8 cellular contexts compared by ENCODE assay signal in the genomic region with DNA sequence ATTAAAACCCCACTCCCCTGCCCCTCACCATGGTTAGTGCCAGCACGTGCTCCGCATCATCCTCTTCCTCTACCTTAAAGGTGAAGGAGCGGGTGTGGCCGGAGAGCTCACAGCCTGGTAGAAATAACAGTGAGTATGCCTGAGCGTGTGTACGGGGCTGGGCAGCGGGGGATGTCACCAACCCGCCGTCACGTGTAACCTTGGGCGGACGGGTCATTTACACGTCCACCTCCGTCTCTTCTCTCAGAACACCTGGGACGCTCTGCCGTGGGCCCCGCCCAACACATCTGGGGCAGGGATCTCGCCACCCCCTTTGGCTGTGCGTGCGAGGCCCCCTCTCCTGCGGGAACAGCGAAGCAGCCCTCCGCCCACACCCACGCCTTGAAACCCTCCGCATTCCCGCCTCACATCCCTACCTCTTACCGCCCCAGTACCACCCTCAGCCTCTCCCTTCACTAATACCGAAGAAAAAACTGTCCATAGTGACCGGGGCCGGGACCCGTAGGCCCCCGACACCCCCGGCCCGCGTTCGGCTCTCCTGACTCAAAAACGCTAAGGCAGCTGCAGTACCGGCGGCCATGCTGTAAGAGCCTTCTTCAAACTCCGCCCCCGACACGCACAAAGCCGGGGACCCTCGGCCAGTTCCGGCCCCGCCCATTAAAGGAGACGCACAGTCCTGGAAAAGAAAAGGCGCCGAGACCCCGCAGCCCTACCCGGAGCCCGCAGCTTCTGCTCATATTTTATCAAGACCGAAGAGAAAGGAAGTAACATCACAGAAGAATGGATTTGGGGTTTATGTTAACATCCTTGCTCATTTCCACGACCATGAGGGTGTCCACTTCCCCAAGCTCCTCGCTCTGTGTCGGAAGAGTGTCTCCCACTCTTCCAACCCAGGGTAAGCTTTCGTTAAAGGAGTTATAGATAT. TPM values are rescaled to one million over a fixed set of nuclear protein-coding genes. Genes with fewer than 3 reads are reported as not detected.
A peak's percentile ranks its signal among the peaks of the same experiment; 100 is the strongest.
DNase-seq lines count a peak whose midpoint lies in the region; ATAC-seq and TF ChIP-seq lines count a peak whose summit lies in the region.

A gene with protein sequence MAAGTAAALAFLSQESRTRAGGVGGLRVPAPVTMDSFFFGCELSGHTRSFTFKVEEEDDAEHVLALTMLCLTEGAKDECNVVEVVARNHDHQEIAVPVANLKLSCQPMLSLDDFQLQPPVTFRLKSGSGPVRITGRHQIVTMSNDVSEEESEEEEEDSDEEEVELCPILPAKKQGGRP (minus strand): TSS at position 636 of the 925 bp plus-strand sequence. CDS start 56 bp downstream, at position 580.

- DNase-seq in BE2C, result peak; percentile 89
- peak; percentile 91 for DNase-seq in GM19238 (ENCODE audit: insufficient read length, low spot score)
- DNase-seq in HS-27A (ENCODE audit: low read depth), result peak; percentile 23
- DNase-seq in OCI-M1 (lab: John Stamatoyannopoulos, UW), result peak; percentile 95
- peak; percentile 91 for DNase-seq in activated CD8-positive, alpha-beta memory T cell treated with anti-CD3 and anti-CD28 coated beads, Interleukin-2, amount 50 U/mL, for 48 hours
- DNase-seq in epithelial cell of esophagus (ENCODE audit: low read depth), result peak; percentile 76
- peak; percentile 85 to 92 (median 90) for DNase-seq in mucosa of descending colon
- peak; percentile 80 to 82 for DNase-seq in stimulated activated CD8-positive, alpha-beta memory T cell treated with anti-CD3 and anti-CD28 coated beads, Interleukin-2, amount 100 ng/mL, for 48 hours (ENCODE audit: low read depth in 2 of 2)

- ATAC-seq in mucosa of descending colon, result peak; percentile 65

- H3K4me1 ChIP-seq in BE2C (peaks cover 7% of the 10 kb centered on the region), mucosa of descending colon (ENCODE audit: low read depth) (peaks cover 39% of the 10 kb centered on the region)

- peak within 1 kb of the TSS; percentile 84 for H3K4me3 ChIP-seq in BE2C (ENCODE audit: low read depth, low read length)
- H3K4me3 ChIP-seq in epithelial cell of esophagus (ENCODE audit: low read length), result peak within 1 kb of the TSS; percentile 86
- H3K4me3 ChIP-seq in mucosa of descending colon, result peak within 1 kb of the TSS; percentile 33

- H3K36me3 ChIP-seq in BE2C, result peaks cover 20% of the 10 kb centered on the region
- H3K36me3 ChIP-seq in mucosa of descending colon (ENCODE audit: low read depth), result peaks cover 4% of the 10 kb centered on the region

- H3K9me3 ChIP-seq in BE2C (no peaks in the 10 kb centered on the region), mucosa of descending colon (no peaks in the 10 kb centered on the region)

- H3K27me3 ChIP-seq in BE2C, result no peaks in the 10 kb centered on the region

- intact Hi-C loops in mucosa of descending colon (cut with DNase I, micrococcal nuclease), result loop anchor here in 1 of 2 donors (5.0 kb wide), 1 partner anchor 186 kb away; no protein-coding TSS in a partner anchor

- TF ChIP-seq CTCF in BE2C (IDR thresholded peaks at IDR 0.05; ENCODE audit: low read depth, low read length) (no peak), epithelial cell of esophagus (IDR thresholded peaks at IDR 0.05; ENCODE audit: insufficient read depth, low read depth, low read length, missing control alignments) (no peak), mucosa of descending colon (IDR thresholded peaks at IDR 0.05) (no peak)

RNA-seq across cellular contexts. Expression of the gene that starts here (rescaled TPM):
- polyA plus RNA-seq in BE2C (2012; ENCODE audit: insufficient read depth, insufficient read length, low read depth), result 189 TPM
- 10 to 100 TPM; 14.4 to 27.4 (median 15.3) TPM for total RNA-seq in mucosa of descending colon

Comparison
In these comparisons a context has a peak if more than half of its experiments do, and no peak if none do; other contexts are left out.
1. Peak in every context shown above with its lines: DNase-seq, ATAC-seq and H3K4me3 ChIP-seq.
2. DNase-seq: peak in every context shown above with its lines; median percentile 95 in OCI-M1; 91 in GM19238; 91 in activated CD8-positive, alpha-beta memory T cell treated with anti-CD3 and anti-CD28 coated beads, Interleukin-2, amount 50 U/mL, for 48 hours; 90 in mucosa of descending colon; 89 in BE2C; 81 in stimulated activated CD8-positive, alpha-beta memory T cell treated with anti-CD3 and anti-CD28 coated beads, Interleukin-2, amount 100 ng/mL, for 48 hours; 76 in epithelial cell of esophagus; 23 in HS-27A.
3. H3K4me3 ChIP-seq: peak in every context shown above with its lines; median percentile 86 in epithelial cell of esophagus; 84 in BE2C; 33 in mucosa of descending colon.